ENCODE assay signal across 18 cellular contexts in genomic region chr14:33120341-33120740, GRCh38.
DNase-seq lines count a peak whose midpoint lies in the region; ATAC-seq and TF ChIP-seq lines count a peak whose summit lies in the region.
"Had no signal": no experiment of that assay in that cellular context is flagged by ENCODE, and none has a peak within 500 bp of the region (broad histone marks: within the 10 kb centered on the region; RNA-seq: fewer than 3 reads in every experiment).

No MANE protein-coding gene starts in this region.

- WGBS in ovary, 3 donors, result 66 to 98% (median 97%) methylated on average over 3 of the region's 3 CpGs

- H3K27me3 ChIP-seq in brain microvascular endothelial cell (replicated peaks) (no peaks in the 10 kb centered on the region), ovary (no peaks in the 10 kb centered on the region)
- H3K27me3 ChIP-seq: left lung, suprapubic skin had no signal

- no peak for TF ChIP-seq POLR2A in ovary (IDR thresholded peaks at IDR 0.05)

- intact Hi-C loops in ovary (cut with DNase I), result no loop called here

- no peaks in the 10 kb centered on the region for H3K36me3 Mint-ChIP-seq in activated T-cell treated with anti-CD3 and anti-CD28 coated beads, Interleukin-2, amount 50 U/mL, for 4 hours (ENCODE audit: insufficient read depth)

- peak; percentile 13 for DNase-seq in Caki2 (ENCODE audit: low read depth)
- DNase-seq in M059J (ENCODE audit: low read depth), result peak; percentile 96
- peak; percentile 64 for DNase-seq in brain microvascular endothelial cell
- DNase-seq in kidney glomerular epithelial cell (lab: John Stamatoyannopoulos, UW), result peak; percentile 81
- DNase-seq in NCI-H2107 (lab: John Stamatoyannopoulos, UW), result no peak
- no peak for DNase-seq in activated CD4-positive, CD25-positive, alpha-beta regulatory T cell (lab: John Stamatoyannopoulos, UW)
- DNase-seq in ovary, result no peak
- no peak for DNase-seq in activated T-cell treated with anti-CD3 and anti-CD28 coated beads, Interleukin-2, amount 50 U/mL, for 4 hours
- DNase-seq: activated naive CD4-positive, alpha-beta T cell treated with Interleukin-2 at 50 U/mL for 16 hours; C1 segment of cervical spinal cord; DND-41; hypothalamus; left lung; naive thymus-derived CD8-positive, alpha-beta T cell; NCI-H2171 treated with DMSO at 0.1 percent for 48 hours; WERI-Rb-1 had no signal

- H3K4me3 ChIP-seq in brain microvascular endothelial cell (ENCODE audit: low read depth, low read length) (no peak overlapping the region), ovary (no peak overlapping the region)
- H3K4me3 ChIP-seq: left lung, suprapubic skin had no signal

- no peaks in the 10 kb centered on the region for H3K9me3 Mint-ChIP-seq in activated T-cell treated with anti-CD3 and anti-CD28 coated beads, Interleukin-2, amount 50 U/mL, for 4 hours

- H3K4me1 ChIP-seq in ovary (ENCODE audit: insufficient read depth), result no peaks in the 10 kb centered on the region
- H3K4me1 ChIP-seq: left lung had no signal

- no peaks in the 10 kb centered on the region for H3K4me1 Mint-ChIP-seq in activated T-cell treated with anti-CD3 and anti-CD28 coated beads, Interleukin-2, amount 50 U/mL, for 4 hours (ENCODE audit: low read depth)
- H3K4me1 Mint-ChIP-seq: central memory CD8-positive, alpha-beta T cell; naive thymus-derived CD8-positive, alpha-beta T cell had no signal

- ATAC-seq in activated T-cell treated with anti-CD3 and anti-CD28 coated beads, Interleukin-2, amount 50 U/mL, for 4 hours, result no peak
- ATAC-seq: left lung; naive thymus-derived CD8-positive, alpha-beta T cell had no signal

- H3K27me3 Mint-ChIP-seq in activated T-cell treated with anti-CD3 and anti-CD28 coated beads, Interleukin-2, amount 50 U/mL, for 4 hours (ENCODE audit: low read depth), result no peaks in the 10 kb centered on the region
- H3K27me3 Mint-ChIP-seq: central memory CD8-positive, alpha-beta T cell; naive thymus-derived CD8-positive, alpha-beta T cell had no signal

- no peak overlapping the region for H3K4me3 Mint-ChIP-seq in activated T-cell treated with anti-CD3 and anti-CD28 coated beads, Interleukin-2, amount 50 U/mL, for 4 hours
- H3K4me3 Mint-ChIP-seq: central memory CD8-positive, alpha-beta T cell had no signal

- TF ChIP-seq CTCF in brain microvascular endothelial cell (IDR thresholded peaks at IDR 0.05; ENCODE audit: low read depth, low read length, missing control alignments) (no peak), ovary (IDR thresholded peaks at IDR 0.05) (no peak)

- in situ Hi-C loops in Caki2 (cut with HindIII; ENCODE audit: low pct_unique_long_range_greater_than_20kb, low sequenced_read_pairs) (no loop called here), brain microvascular endothelial cell (cut with HindIII; ENCODE audit: low pct_ligation_motif_present, low sequenced_read_pairs) (no loop called here)

- H3K36me3 ChIP-seq in brain microvascular endothelial cell (replicated peaks) (no peaks in the 10 kb centered on the region), ovary (no peaks in the 10 kb centered on the region)
- H3K36me3 ChIP-seq: left lung, suprapubic skin, WERI-Rb-1 had no signal

- H3K27ac ChIP-seq in brain microvascular endothelial cell, result peak overlapping the region; percentile 13
- no peak overlapping the region for H3K27ac ChIP-seq in ovary
- H3K27ac ChIP-seq: left lung, suprapubic skin, WERI-Rb-1 had no signal

- no peak for TF ChIP-seq EP300 in ovary (IDR thresholded peaks at IDR 0.05)

- no peaks in the 10 kb centered on the region for H3K9me3 ChIP-seq in ovary
- H3K9me3 ChIP-seq: left lung, suprapubic skin had no signal

Comparison
In these comparisons a context has a peak if more than half of its experiments do, and no peak if none do; other contexts are left out.
1. DNase-seq: peak in Caki2 (single experiment), M059J (single experiment), brain microvascular endothelial cell (single experiment) and kidney glomerular epithelial cell (single experiment); none in NCI-H2107 (single experiment), activated CD4-positive, CD25-positive, alpha-beta regulatory T cell (0 of 4), ovary (0 of 5) and activated T-cell treated with anti-CD3 and anti-CD28 coated beads, Interleukin-2, amount 50 U/mL, for 4 hours (single experiment).